16 cellular contexts compared by ENCODE assay signal in the genomic region with DNA sequence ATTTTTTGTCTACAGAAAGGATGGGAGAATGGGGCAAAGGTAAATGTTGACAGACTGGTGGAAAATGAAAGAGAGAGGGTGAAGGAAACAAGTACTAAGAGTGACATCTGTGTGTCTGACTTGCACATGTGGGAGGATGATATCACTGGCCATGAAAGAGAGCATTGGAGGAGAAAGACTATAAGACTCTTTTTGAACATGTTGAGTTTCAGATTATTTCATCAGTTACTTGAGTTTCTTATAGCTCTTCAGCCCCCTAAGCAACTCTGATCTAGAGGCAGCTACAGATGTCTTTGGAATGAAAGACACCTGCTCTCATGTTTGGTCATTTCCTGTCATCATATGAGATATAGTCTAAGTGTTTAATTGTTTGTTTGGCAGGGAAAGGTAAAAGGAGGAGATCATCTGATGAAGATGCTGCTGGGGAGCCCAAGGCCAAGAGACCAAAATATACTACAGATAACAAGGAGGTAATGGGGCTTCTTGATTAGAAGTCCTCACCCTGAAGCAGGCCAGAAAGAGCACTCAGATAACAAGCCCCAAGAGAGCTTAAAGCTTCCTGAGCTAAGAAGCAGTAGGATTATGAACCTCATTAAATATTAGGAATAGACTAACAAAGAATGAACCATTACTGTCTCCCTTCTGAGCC. TPM values are rescaled to one million over a fixed set of nuclear protein-coding genes. Genes with fewer than 3 reads are reported as not detected.
DNase-seq lines count a peak whose midpoint lies in the region; ATAC-seq and TF ChIP-seq lines count a peak whose summit lies in the region.
"Had no signal": no experiment of that assay in that cellular context is flagged by ENCODE, and none has a peak within 500 bp of the region (broad histone marks: within the 10 kb centered on the region; RNA-seq: fewer than 3 reads in every experiment).

No MANE protein-coding gene starts in this region.

- peaks cover 55% of the 10 kb centered on the region for H3K36me3 Mint-ChIP-seq in activated naive CD4-positive, alpha-beta T cell treated with anti-CD3 and anti-CD28 coated beads for 36 hours (ENCODE audit: low read depth)
- H3K36me3 Mint-ChIP-seq in activated T-helper 1 cell treated with anti-CD3 and anti-CD28 coated beads, Interleukin-12 subunit alpha, Interleukin-12 subunit beta, Interleukin-2, Interleukin-4 antibody, amounts not matched to agents 30 ng/mL and 10 ng/mL and 1 ng/mL, durations not matched to agents 14 hours and 24 hours and 36 hours (ENCODE audit: low read depth), result peaks cover 56% of the 10 kb centered on the region
- H3K36me3 Mint-ChIP-seq in neural crest cell (ENCODE audit: low read depth), result peaks cover 37% of the 10 kb centered on the region

- intact Hi-C loops in activated naive CD4-positive, alpha-beta T cell treated with anti-CD3 and anti-CD28 coated beads for 36 hours (cut with micrococcal nuclease), result loop anchor here (1.0 to 2.0 kb wide), 2 partner anchors 31 to 42 kb away; partner anchors contain the start of gene PIAS3
- intact Hi-C loops in activated T-helper 1 cell treated with anti-CD3 and anti-CD28 coated beads, Interleukin-12 subunit alpha, Interleukin-12 subunit beta, Interleukin-2, Interleukin-4 antibody, amounts not matched to agents 30 ng/mL and 10 ng/mL and 1 ng/mL, durations not matched to agents 14 hours and 24 hours and 36 hours (cut with micrococcal nuclease), result no loop called here

- CTCF ChIA-PET in activated naive CD4-positive, alpha-beta T cell treated with anti-CD3 and anti-CD28 coated beads for 36 hours (lab: Charles Lee), result interaction anchor here (0.6 to 11.1 kb wide), 6 partner anchors 18 to 188 kb away, joined by 3 to 141 read pairs (median 4); partner anchors contain the start of genes NUDT17 and PIAS3

- no peaks in the 10 kb centered on the region for H3K27me3 Mint-ChIP-seq in activated naive CD4-positive, alpha-beta T cell treated with anti-CD3 and anti-CD28 coated beads for 36 hours (ENCODE audit: low read depth)
- H3K27me3 Mint-ChIP-seq in activated T-helper 1 cell treated with anti-CD3 and anti-CD28 coated beads, Interleukin-12 subunit alpha, Interleukin-12 subunit beta, Interleukin-2, Interleukin-4 antibody, amounts not matched to agents 30 ng/mL and 10 ng/mL and 1 ng/mL, durations not matched to agents 14 hours and 24 hours and 36 hours (ENCODE audit: insufficient read depth), result no peaks in the 10 kb centered on the region
- no peaks in the 10 kb centered on the region for H3K27me3 Mint-ChIP-seq in neural crest cell (ENCODE audit: low read depth)

- H3K4me1 Mint-ChIP-seq in activated naive CD4-positive, alpha-beta T cell treated with anti-CD3 and anti-CD28 coated beads for 36 hours (ENCODE audit: low read depth), result peaks cover 44% of the 10 kb centered on the region
- peaks cover 44% of the 10 kb centered on the region for H3K4me1 Mint-ChIP-seq in activated T-helper 1 cell treated with anti-CD3 and anti-CD28 coated beads, Interleukin-12 subunit alpha, Interleukin-12 subunit beta, Interleukin-2, Interleukin-4 antibody, amounts not matched to agents 30 ng/mL and 10 ng/mL and 1 ng/mL, durations not matched to agents 14 hours and 24 hours and 36 hours (ENCODE audit: low read depth)
- H3K4me1 Mint-ChIP-seq in neural crest cell, result peaks cover 21% of the 10 kb centered on the region

- DNase-seq in activated naive CD4-positive, alpha-beta T cell treated with anti-CD3 and anti-CD28 coated beads for 36 hours, result peak; percentile 56
- no peak for DNase-seq in activated naive CD4-positive, alpha-beta T cell (lab: John Stamatoyannopoulos, UW)
- DNase-seq in activated T-helper 1 cell treated with anti-CD3 and anti-CD28 coated beads, Interleukin-12 subunit alpha, Interleukin-12 subunit beta, Interleukin-2, Interleukin-4 antibody, amounts not matched to agents 30 ng/mL and 10 ng/mL and 1 ng/mL, durations not matched to agents 14 hours and 24 hours and 36 hours (ENCODE audit: low spot score), result no peak
- DNase-seq in neural crest cell (ENCODE audit: low read depth, low spot score) (no peak), dermis blood vessel endothelial cell (no peak), NCI-H1417 treated with DMSO at 0.1 percent for 48 hours (lab: John Stamatoyannopoulos, UW) (no peak)
- DNase-seq: amniotic stem cell, cerebellar nuclear complex, hippocampal formation, left cardiac atrium, midbrain, NCI-H2081, NCI-H524 treated with DMSO at 0.1 percent for 48 hours had no signal

- peak overlapping the region; percentile 95 for H3K27ac Mint-ChIP-seq in activated naive CD4-positive, alpha-beta T cell treated with anti-CD3 and anti-CD28 coated beads for 36 hours
- H3K27ac Mint-ChIP-seq in activated T-helper 1 cell treated with anti-CD3 and anti-CD28 coated beads, Interleukin-12 subunit alpha, Interleukin-12 subunit beta, Interleukin-2, Interleukin-4 antibody, amounts not matched to agents 30 ng/mL and 10 ng/mL and 1 ng/mL, durations not matched to agents 14 hours and 24 hours and 36 hours, result peak overlapping the region; percentile 83
- H3K27ac Mint-ChIP-seq in neural crest cell (ENCODE audit: unreplicated experiment), result no peak overlapping the region

- H3K9me3 Mint-ChIP-seq in activated naive CD4-positive, alpha-beta T cell treated with anti-CD3 and anti-CD28 coated beads for 36 hours, result no peaks in the 10 kb centered on the region
- H3K9me3 Mint-ChIP-seq in activated T-helper 1 cell treated with anti-CD3 and anti-CD28 coated beads, Interleukin-12 subunit alpha, Interleukin-12 subunit beta, Interleukin-2, Interleukin-4 antibody, amounts not matched to agents 30 ng/mL and 10 ng/mL and 1 ng/mL, durations not matched to agents 14 hours and 24 hours and 36 hours, result no peaks in the 10 kb centered on the region
- H3K9me3 Mint-ChIP-seq in neural crest cell, result no peaks in the 10 kb centered on the region

- ATAC-seq in GM21447 (IDR thresholded peaks at IDR 0.05; ENCODE audit: unreplicated experiment), result peak; percentile 34
- ATAC-seq in GM21526 (IDR thresholded peaks at IDR 0.05; ENCODE audit: low FRiP score, unreplicated experiment), result no peak
- ATAC-seq: left cardiac atrium, Panc1 had no signal

- TF ChIP-seq CTCF in neural crest cell (conservative IDR thresholded peaks at IDR 0.05), result no peak

- H3K4me3 Mint-ChIP-seq in activated naive CD4-positive, alpha-beta T cell treated with anti-CD3 and anti-CD28 coated beads for 36 hours, result peak overlapping the region; percentile 7
- H3K4me3 Mint-ChIP-seq in activated T-helper 1 cell treated with anti-CD3 and anti-CD28 coated beads, Interleukin-12 subunit alpha, Interleukin-12 subunit beta, Interleukin-2, Interleukin-4 antibody, amounts not matched to agents 30 ng/mL and 10 ng/mL and 1 ng/mL, durations not matched to agents 14 hours and 24 hours and 36 hours, result peak overlapping the region; percentile 4
- peak overlapping the region; percentile 52 for H3K4me3 Mint-ChIP-seq in neural crest cell

RNA-seq across cellular contexts. Expression of gene POLR3C, which starts 4.5 kb away (rescaled TPM):
- 10 to 100 TPM; 18.8 to 19.2 TPM for total RNA-seq in activated naive CD4-positive, alpha-beta T cell treated with anti-CD3 and anti-CD28 coated beads for 36 hours
- 44.5 and 47.2 TPM in 2 replicates for total RNA-seq in activated T-helper 1 cell treated with anti-CD3 and anti-CD28 coated beads, Interleukin-12 subunit alpha, Interleukin-12 subunit beta, Interleukin-2, Interleukin-4 antibody, amounts not matched to agents 30 ng/mL and 10 ng/mL and 1 ng/mL, durations not matched to agents 14 hours and 24 hours and 36 hours
- total RNA-seq in neural crest cell, result 38.4 and 38.5 TPM in 2 replicates
- total RNA-seq in dermis blood vessel endothelial cell, result 27.5 and 29.3 TPM in 2 replicates

RNA-seq across cellular contexts. Expression of gene RNF115, which starts 4.6 kb away (rescaled TPM):
- 1 to 10 TPM; 7.5 to 8.0 TPM for total RNA-seq in activated naive CD4-positive, alpha-beta T cell treated with anti-CD3 and anti-CD28 coated beads for 36 hours
- 18.8 and 20.0 TPM in 2 replicates for total RNA-seq in activated T-helper 1 cell treated with anti-CD3 and anti-CD28 coated beads, Interleukin-12 subunit alpha, Interleukin-12 subunit beta, Interleukin-2, Interleukin-4 antibody, amounts not matched to agents 30 ng/mL and 10 ng/mL and 1 ng/mL, durations not matched to agents 14 hours and 24 hours and 36 hours
- total RNA-seq in neural crest cell (12.5 and 13.4 TPM in 2 replicates), dermis blood vessel endothelial cell (13.9 and 15.3 TPM in 2 replicates)

RNA-seq across cellular contexts. Expression of gene NUDT17, which starts 16.9 kb away (rescaled TPM):
- 1 to 10 TPM; 3.2 to 3.4 TPM for total RNA-seq in activated naive CD4-positive, alpha-beta T cell treated with anti-CD3 and anti-CD28 coated beads for 36 hours
- 3.0 TPM in 2 replicates for total RNA-seq in activated T-helper 1 cell treated with anti-CD3 and anti-CD28 coated beads, Interleukin-12 subunit alpha, Interleukin-12 subunit beta, Interleukin-2, Interleukin-4 antibody, amounts not matched to agents 30 ng/mL and 10 ng/mL and 1 ng/mL, durations not matched to agents 14 hours and 24 hours and 36 hours
- total RNA-seq in neural crest cell, result 4.5 TPM in 2 replicates
- 2.4 TPM in 2 replicates for total RNA-seq in dermis blood vessel endothelial cell

RNA-seq across cellular contexts. Expression of gene PIAS3, which starts 30.4 kb away (rescaled TPM):
- total RNA-seq in activated naive CD4-positive, alpha-beta T cell treated with anti-CD3 and anti-CD28 coated beads for 36 hours, result 10 to 100 TPM; 19.1 to 19.6 TPM
- total RNA-seq in activated T-helper 1 cell treated with anti-CD3 and anti-CD28 coated beads, Interleukin-12 subunit alpha, Interleukin-12 subunit beta, Interleukin-2, Interleukin-4 antibody, amounts not matched to agents 30 ng/mL and 10 ng/mL and 1 ng/mL, durations not matched to agents 14 hours and 24 hours and 36 hours, result 16.9 and 17.0 TPM in 2 replicates
- total RNA-seq in neural crest cell (35.1 and 38.7 TPM in 2 replicates), dermis blood vessel endothelial cell (6.1 and 10.7 TPM in 2 replicates)

RNA-seq across cellular contexts. Expression of gene ANKRD35, which starts 57.2 kb away (rescaled TPM):
- under 1 TPM; 0.19 to 0.20 TPM for total RNA-seq in activated naive CD4-positive, alpha-beta T cell treated with anti-CD3 and anti-CD28 coated beads for 36 hours
- 0.37 and 0.52 TPM in 2 replicates for total RNA-seq in activated T-helper 1 cell treated with anti-CD3 and anti-CD28 coated beads, Interleukin-12 subunit alpha, Interleukin-12 subunit beta, Interleukin-2, Interleukin-4 antibody, amounts not matched to agents 30 ng/mL and 10 ng/mL and 1 ng/mL, durations not matched to agents 14 hours and 24 hours and 36 hours
- total RNA-seq in neural crest cell, result 0.07 and 0.11 TPM in 2 replicates
- total RNA-seq in dermis blood vessel endothelial cell, result 0.09 and 0.17 TPM in 2 replicates
